In genomic region chr4:153221783-153222161, GRCh38 we compare ENCODE assay signal across 9 cellular contexts. TPM values are rescaled to one million over a fixed set of nuclear protein-coding genes. Genes with fewer than 3 reads are reported as not detected.
DNase-seq lines count a peak whose midpoint lies in the region; ATAC-seq, FAIRE-seq and TF ChIP-seq lines count a peak whose summit lies in the region.
"Had no signal": no experiment of that assay in that cellular context is flagged by ENCODE, and none has a peak within 500 bp of the region (broad histone marks: within the 10 kb centered on the region; RNA-seq: fewer than 3 reads in every experiment).

No MANE protein-coding gene starts in this region.

- CTCF ChIA-PET in BJ (lab: Yijun Ruan, JAX): no interaction called here
- CTCF ChIA-PET in PC-3 (lab: Charles Lee): no interaction called here

- H3K9me3 ChIP-seq in PC-3 (ENCODE audit: low read length) (no peaks in the 10 kb centered on the region), neuron (ENCODE audit: low read length) (peaks cover 3% of the 10 kb centered on the region), pancreas (no peaks in the 10 kb centered on the region)

- peak overlapping the region; percentile 69 for H3K4me3 ChIP-seq in BJ (ENCODE audit: low read depth, low read length)
- H3K4me3 ChIP-seq in PC-3 (ENCODE audit: low read length): peak overlapping the region; percentile 70
- H3K4me3 ChIP-seq in neuron (ENCODE audit: low read length): peak overlapping the region; percentile 80
- peak overlapping the region in 1 of 4 donors; percentile 56 for H3K4me3 ChIP-seq in pancreas

- no peak for ATAC-seq in PC-3
- ATAC-seq in HG03095 (IDR thresholded peaks at IDR 0.05; ENCODE audit: unreplicated experiment): no peak
- ATAC-seq in GM21360 (IDR thresholded peaks at IDR 0.05; ENCODE audit: unreplicated experiment): no peak
- no peak for ATAC-seq in GM18498 (IDR thresholded peaks at IDR 0.05; ENCODE audit: unreplicated experiment)
- no peak for ATAC-seq in pancreas

- 86 to 88% methylated on average over 6 of the region's 6 CpGs for WGBS in pancreas, 2 donors

- BruUV-seq in PC-3 (replicated peaks; lab: Mats Ljungman, UMichigan): no TSS peak

- no peak for FAIRE-seq in pancreas (lab: Jason Lieb, UNC)

- H3K27ac ChIP-seq in PC-3 (ENCODE audit: low read length) (peak overlapping the region; percentile 80), epithelial cell of prostate (peak overlapping the region; percentile 77), pancreas (peak overlapping the region in 2 of 4 donors; percentile 79 to 85)

- no peak overlapping the region; the same call in 1 of the 2 replicates for H3K9ac ChIP-seq in PC-3 (ENCODE audit: low read length)

- peak overlapping the region; percentile 84 for H3K4me2 ChIP-seq in PC-3 (ENCODE audit: low read length)

- H3F3A ChIP-seq in PC-3 (ENCODE audit: low read length, unreplicated experiment): no peaks in the 10 kb centered on the region

- POLR2A ChIA-PET in BJ (lab: Charles Lee) (no interaction called here), PC-3 (lab: Charles Lee; ENCODE audit: unreplicated experiment) (interaction anchor here (0.6 to 1.1 kb wide), 2 partner anchors 18 to 94 kb away, joined by 3 to 7 read pairs; no protein-coding TSS in a partner anchor)

- no peaks in the 10 kb centered on the region for H3K36me3 ChIP-seq in BJ (ENCODE audit: control insufficient read depth, insufficient read depth, low read length)
- H3K36me3 ChIP-seq in PC-3 (ENCODE audit: low read depth, low read length): no peaks in the 10 kb centered on the region
- peaks cover 22% of the 10 kb centered on the region for H3K36me3 ChIP-seq in neuron (ENCODE audit: insufficient read depth, low read length)
- H3K36me3 ChIP-seq in pancreas: no peaks in the 10 kb centered on the region

- peaks cover 13% of the 10 kb centered on the region; the same call in 1 of the 2 replicates for H4K20me1 ChIP-seq in PC-3 (ENCODE audit: low read length)

- H3K27me3 ChIP-seq in BJ (ENCODE audit: control insufficient read depth, insufficient read depth, low read length): no peaks in the 10 kb centered on the region
- no peaks in the 10 kb centered on the region for H3K27me3 ChIP-seq in PC-3 (ENCODE audit: low read length)
- no peaks in the 10 kb centered on the region for H3K27me3 ChIP-seq in neuron (ENCODE audit: insufficient read depth, low read length)
- H3K27me3 ChIP-seq in pancreas: no peaks in the 10 kb centered on the region

- TF ChIP-seq CTCF in BJ (IDR thresholded peaks at IDR 0.05; ENCODE audit: insufficient read depth, low read depth, low read length) (no peak), PC-3 (conservative IDR thresholded peaks at IDR 0.05; ENCODE audit: low read depth, low read length) (no peak), pancreas (IDR thresholded peaks at IDR 0.05) (no peak)

- no peaks in the 10 kb centered on the region for H3K9me2 ChIP-seq in PC-3 (replicated peaks; ENCODE audit: low read length)

- H3K79me2 ChIP-seq in PC-3 (ENCODE audit: low read length): peaks cover 34% of the 10 kb centered on the region

- intact Hi-C loops in PC-3 (cut with micrococcal nuclease) (loop anchor here (1.0 kb wide), 1 partner anchor 13 kb away; no protein-coding TSS in a partner anchor), pancreas (cut with DNase I) (no loop called here)

- peak overlapping the region; percentile 65 for H2AFZ ChIP-seq in PC-3 (ENCODE audit: low read length)
- H2AFZ ChIP-seq in neuron (ENCODE audit: low read depth, low read length): no peak overlapping the region

- H3K4me1 ChIP-seq in PC-3 (ENCODE audit: insufficient read depth, low read length): peaks cover 42% of the 10 kb centered on the region
- H3K4me1 ChIP-seq in neuron (ENCODE audit: insufficient read depth, low read length): peaks cover 36% of the 10 kb centered on the region
- H3K4me1 ChIP-seq in pancreas: peaks cover 10 to 18% (median 14%) of the 10 kb centered on the region in 3 donors

- no peak for DNase-seq in BJ (ENCODE audit: low read depth)
- no peak for DNase-seq in PC-3
- no peak for DNase-seq in epithelial cell of prostate (ENCODE audit: low read depth, low spot score)
- DNase-seq in pancreas: no peak
- DNase-seq: NCI-H2029 had no signal

RNA-seq across cellular contexts. Expression of gene TRIM2, which starts 17.5 kb away (rescaled TPM):
- polyA plus RNA-seq in BJ (2011; rRNA removed) (24.5 and 34.1 TPM in 2 replicates), pancreas (10 to 100 TPM; 11.0 to 11.9 TPM)
- 59.0 and 97.6 TPM in 2 replicates for polyA minus RNA-seq in BJ (2011; rRNA and poly(A)+ RNA removed)
- total RNA-seq in PC-3 (2014; rRNA removed) (18.9 and 20.2 TPM in 2 replicates), pancreas (10 to 100 TPM; 17.6 to 39.2 (median 25.5) TPM)
